20 cellular contexts compared by ENCODE assay signal in the genomic region with DNA sequence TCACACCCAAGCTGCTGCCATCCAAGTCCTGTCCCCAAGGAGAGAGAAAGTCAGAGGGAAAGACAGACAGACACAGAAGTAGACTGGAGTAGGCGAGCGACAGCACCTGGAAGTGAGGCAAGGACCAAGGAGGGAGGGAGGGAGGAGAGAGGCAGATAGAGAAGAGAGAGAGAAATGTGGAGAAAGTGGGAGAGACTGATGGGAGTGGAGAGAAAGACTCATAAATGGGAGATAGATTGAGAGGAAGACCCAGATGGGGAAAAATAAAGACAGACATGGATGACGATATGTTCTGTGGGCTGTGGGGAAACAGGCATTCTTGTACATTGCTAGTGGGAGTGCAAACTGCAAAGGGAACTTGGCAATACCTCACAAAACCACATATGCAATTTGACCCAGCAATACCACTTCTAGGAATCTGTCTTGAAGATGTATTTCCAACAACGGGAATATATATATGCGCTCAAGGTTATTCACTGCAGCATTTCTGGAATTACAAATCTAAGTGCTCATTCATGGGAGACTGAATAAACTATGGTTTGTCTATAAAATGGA. TPM values are rescaled to one million over a fixed set of nuclear protein-coding genes. Genes with fewer than 3 reads are reported as not detected.
DNase-seq lines count a peak whose midpoint lies in the region; ATAC-seq, FAIRE-seq and TF ChIP-seq lines count a peak whose summit lies in the region.
"Had no signal": no experiment of that assay in that cellular context is flagged by ENCODE, and none has a peak within 500 bp of the region (broad histone marks: within the 10 kb centered on the region; RNA-seq: fewer than 3 reads in every experiment).

No MANE protein-coding gene starts in this region.

- H4K5ac ChIP-seq in mesendoderm (ENCODE audit: low read length): no peak overlapping the region

- WGBS in GM12878 (ENCODE audit: insufficient coverage, insufficient replicate concordance, low lambda C conversion rate, missing lambda C conversion rate): 98% methylated on average over 5 of the region's 5 CpGs
- WGBS in mesendoderm (ENCODE audit: extremely low coverage, insufficient coverage, low lambda C conversion rate): no CpG with 5 or more reads among the region's 5 CpGs

- H3K27ac Mint-ChIP-seq in activated T-helper 17 cell treated with anti-CD3 and anti-CD28 coated beads, Interleukin-2, amount 50 U/mL, for 72 hours: no peak overlapping the region
- H3K27ac Mint-ChIP-seq: GM23338 had no signal

- peaks cover 13% of the 10 kb centered on the region for H3K36me3 Mint-ChIP-seq in activated T-helper 17 cell treated with anti-CD3 and anti-CD28 coated beads, Interleukin-2, amount 50 U/mL, for 72 hours (ENCODE audit: low read depth)

- no peak for ATAC-seq in GM12878
- no peak for ATAC-seq in activated T-helper 17 cell treated with anti-CD3 and anti-CD28 coated beads, Interleukin-2, amount 50 U/mL, for 72 hours (replicated peaks)
- no peak for ATAC-seq in HG02870 (IDR thresholded peaks at IDR 0.05; ENCODE audit: unreplicated experiment)
- no peak for ATAC-seq in HG02642 (IDR thresholded peaks at IDR 0.05; ENCODE audit: poor library complexity, unreplicated experiment)
- ATAC-seq: GM23338, mucosa of descending colon had no signal

- SMC1A ChIA-PET in GM12878 (lab: Charles Lee; ENCODE audit: uncharacterized antibody, unreplicated experiment): no interaction called here

- H3K18ac ChIP-seq in mesendoderm (ENCODE audit: low read length): no peak overlapping the region

- H2BK5ac ChIP-seq in mesendoderm (ENCODE audit: low read length): no peak overlapping the region

- TF ChIP-seq POLR2A in GM12878 (IDR thresholded peaks at IDR 0.05; ENCODE audit: low read depth, low read length): no peak

- H3K27me3 ChIP-seq in AG04450 (ENCODE audit: control insufficient read depth, insufficient read depth, low read length): no peaks in the 10 kb centered on the region
- no peaks in the 10 kb centered on the region for H3K27me3 ChIP-seq in GM12878 (replicated peaks in 1 of 2; ENCODE audit: control insufficient read depth in 2 of 2, insufficient read depth in 2 of 2, low read length in 1 of 2)
- H3K27me3 ChIP-seq in mesendoderm (ENCODE audit: insufficient read depth, low read length, poor library complexity): no peaks in the 10 kb centered on the region
- H3K27me3 ChIP-seq: Peyer's patch, sigmoid colon had no signal

- TSS peak; percentile 56 for BruUV-seq in GM12878 (replicated peaks; lab: Mats Ljungman, UMichigan)

- H3K23ac ChIP-seq in mesendoderm (ENCODE audit: low read length): peak overlapping the region; percentile 20

- in situ Hi-C loops in GM12878 (cut with MboI): no loop called here

- H3K27me3 Mint-ChIP-seq in activated T-helper 17 cell treated with anti-CD3 and anti-CD28 coated beads, Interleukin-2, amount 50 U/mL, for 72 hours: no peaks in the 10 kb centered on the region

- TF ChIP-seq RAD21 in GM12878 (IDR thresholded peaks at IDR 0.05; ENCODE audit: insufficient read depth, low read depth, low read length): no peak

- no peak for FAIRE-seq in GM12878 (lab: Jason Lieb, UNC)
- FAIRE-seq: D721Med, frontal cortex had no signal

- RAD21 ChIA-PET in GM12878 (lab: Charles Lee; ENCODE audit: unreplicated experiment): no interaction called here

- TF ChIP-seq EP300 in GM12878 (IDR thresholded peaks at IDR 0.05; ENCODE audit: borderline replicate concordance in 1 of 2, control insufficient read depth in 1 of 2, low read depth in 2 of 2, low read length in 2 of 2): no peak

- no peak overlapping the region for H2AK5ac ChIP-seq in mesendoderm (ENCODE audit: low read length)

- POLR2A ChIA-PET in AG04450 (lab: Yijun Ruan, JAX): no interaction called here
- POLR2A ChIA-PET in HEK293 (lab: Yijun Ruan, JAX): interaction anchor here (0.7 kb wide), 1 partner anchor 804 kb away, joined by 4 read pairs; no protein-coding TSS in a partner anchor
- POLR2A ChIA-PET in GM12878 (lab: Charles Lee): no interaction called here

- peaks cover 5% of the 10 kb centered on the region for H3K79me1 ChIP-seq in mesendoderm (ENCODE audit: low read length)

- no peak for TF ChIP-seq CTCF in AG04450 (IDR thresholded peaks at IDR 0.05; ENCODE audit: low read depth, low read length)
- no peak for TF ChIP-seq CTCF in HEK293 (tag by site-specific recombination; IDR thresholded peaks at IDR 0.05)
- TF ChIP-seq CTCF in GM12878 (IDR thresholded peaks at IDR 0.05 in 2 of 3, conservative IDR thresholded peaks at IDR 0.05 in 1 of 3; ENCODE audit: control insufficient read depth in 2 of 3, extremely low read depth in 1 of 3, insufficient read depth in 1 of 3, low read depth in 3 of 3, low read length in 3 of 3): no peak

- H4K8ac ChIP-seq in mesendoderm (ENCODE audit: low read depth, low read length): no peak overlapping the region

- H3K4me1 ChIP-seq in HEK293 (ENCODE audit: control insufficient read depth, insufficient read depth, low read length) (peaks cover 11% of the 10 kb centered on the region), GM12878 (ENCODE audit: control insufficient read depth, insufficient read depth, low read length) (no peaks in the 10 kb centered on the region), mesendoderm (ENCODE audit: control insufficient read depth, low read depth, low read length) (peaks cover 13% of the 10 kb centered on the region)
- H3K4me1 ChIP-seq: sigmoid colon had no signal

- no peak overlapping the region for H2AFZ ChIP-seq in GM12878 (ENCODE audit: control insufficient read depth, low read depth, low read length)
- H2AFZ ChIP-seq: GM23338 had no signal

- intact Hi-C loops in GM12878 (cut with micrococcal nuclease; ENCODE audit: unreplicated experiment): no loop called here

- H3K4ac ChIP-seq in mesendoderm (ENCODE audit: low read depth, low read length): no peak overlapping the region

- peak overlapping the region; percentile 39 for H3K56ac ChIP-seq in mesendoderm (ENCODE audit: low read length)

- DNase-seq in AG04450 (ENCODE audit: low read depth, low spot score) (peak; percentile 57), GM12878 (ENCODE audit: low read depth, low spot score) (no peak), mesendoderm (no peak), NCI-H1105 (lab: John Stamatoyannopoulos, UW) (no peak)
- DNase-seq: activated CD4-positive, alpha-beta T cell treated with anti-CD3 and anti-CD28 coated beads for 4 hours; activated CD8-positive, alpha-beta memory T cell treated with anti-CD3 and anti-CD28 coated beads, Interleukin-2, amount 50 U/mL, for 48 hours; central memory CD4-positive, alpha-beta T cell; mucosa of descending colon; NCI-H1417 treated with DMSO at 0.1 percent for 48 hours; Peyer's patch; sigmoid colon; SK-N-SH had no signal

- peaks cover 19% of the 10 kb centered on the region for H3K4me1 Mint-ChIP-seq in activated T-helper 17 cell treated with anti-CD3 and anti-CD28 coated beads, Interleukin-2, amount 50 U/mL, for 72 hours

- H3K9me3 ChIP-seq in AG04450 (ENCODE audit: control insufficient read depth, insufficient read depth, low read length): no peaks in the 10 kb centered on the region
- no peaks in the 10 kb centered on the region for H3K9me3 ChIP-seq in HEK293 (ENCODE audit: control insufficient read depth, insufficient read depth, low read depth, low read length)
- no peaks in the 10 kb centered on the region for H3K9me3 ChIP-seq in GM12878 (replicated peaks; ENCODE audit: control insufficient read depth, insufficient read depth, low read length)
- H3K9me3 ChIP-seq: mucosa of descending colon, Peyer's patch, sigmoid colon, SK-N-SH had no signal

- H3K9ac ChIP-seq in GM12878 (ENCODE audit: control insufficient read depth, insufficient read depth, low read length) (no peak overlapping the region), mesendoderm (ENCODE audit: low read length) (no peak overlapping the region)
- H3K9ac ChIP-seq: SK-N-SH had no signal

- CTCF ChIA-PET in AG04450 (lab: Charles Lee) (interaction anchor here (1.2 to 7.4 kb wide), 2 partner anchors 16 to 26 kb away, joined by 3 to 62 read pairs; no protein-coding TSS in a partner anchor), HEK293 (lab: Yijun Ruan, JAX) (interaction anchor here (0.7 to 11.9 kb wide), 5 partner anchors 7 to 909 kb away, joined by 3 to 220 read pairs (median 120); a partner anchor contains a TSS), GM12878 (lab: Yijun Ruan, JAX) (interaction anchor here (1.9 to 8.8 kb wide), 2 partner anchors 14 to 27 kb away, joined by 7 to 100 read pairs; no protein-coding TSS in a partner anchor)

- no peak overlapping the region for H2BK15ac ChIP-seq in mesendoderm (replicated peaks; ENCODE audit: low read depth)

- no peak overlapping the region for H2BK120ac ChIP-seq in mesendoderm (ENCODE audit: low read depth, low read length)

- H3K79me2 ChIP-seq in GM12878 (ENCODE audit: control insufficient read depth, insufficient read depth, low read length) (no peaks in the 10 kb centered on the region; the same call in none of the 2 replicates), mesendoderm (ENCODE audit: control insufficient read depth, insufficient read depth, low read length) (no peaks in the 10 kb centered on the region)

- peaks cover 0 to under 1% of the 10 kb centered on the region in 2 experiments; a peak in 1 of 3 replicates for H3K36me3 ChIP-seq in HEK293 (ENCODE audit: control insufficient read depth in 2 of 2, insufficient read depth in 1 of 2, low read length in 2 of 2)
- H3K36me3 ChIP-seq in GM12878 (ENCODE audit: control insufficient read depth in 2 of 2, insufficient read depth in 2 of 2, low read length in 1 of 2): no peaks in the 10 kb centered on the region; a peak in 2 of 4 replicates
- H3K36me3 ChIP-seq in mesendoderm (ENCODE audit: control insufficient read depth, insufficient read depth, low read length): no peaks in the 10 kb centered on the region
- H3K36me3 ChIP-seq: Peyer's patch, sigmoid colon had no signal

- H3K27ac ChIP-seq in AG04450 (ENCODE audit: low read depth, low read length) (no peak overlapping the region), HEK293 (ENCODE audit: extremely low read depth, low read depth, low read length) (no peak overlapping the region), GM12878 (ENCODE audit: control insufficient read depth, insufficient read depth) (no peak overlapping the region), mesendoderm (ENCODE audit: low read depth, low read length) (no peak overlapping the region)
- H3K27ac ChIP-seq: Peyer's patch, sigmoid colon had no signal

- no peaks in the 10 kb centered on the region for H4K20me1 ChIP-seq in GM12878 (ENCODE audit: control insufficient read depth, insufficient read depth)

- no peaks in the 10 kb centered on the region for H3K9me3 Mint-ChIP-seq in activated T-helper 17 cell treated with anti-CD3 and anti-CD28 coated beads, Interleukin-2, amount 50 U/mL, for 72 hours
- H3K9me3 Mint-ChIP-seq: GM23338 had no signal

- H3K4me3 ChIP-seq in AG04450 (ENCODE audit: low read depth, low read length) (no peak overlapping the region), HEK293 (ENCODE audit: low read depth, low read length) (no peak overlapping the region), GM12878 (no peak overlapping the region), mesendoderm (ENCODE audit: low read length) (no peak overlapping the region)
- H3K4me3 ChIP-seq: GM23338, mucosa of descending colon, Peyer's patch, sigmoid colon had no signal

- H3K4me2 ChIP-seq in GM12878 (ENCODE audit: control insufficient read depth, insufficient read depth) (no peak overlapping the region), mesendoderm (ENCODE audit: low read length) (no peak overlapping the region)
- H3K4me2 ChIP-seq: GM23338, SK-N-SH had no signal

- H3K4me3 Mint-ChIP-seq in activated T-helper 17 cell treated with anti-CD3 and anti-CD28 coated beads, Interleukin-2, amount 50 U/mL, for 72 hours: no peak overlapping the region
- H3K4me3 Mint-ChIP-seq: GM23338 had no signal

RNA-seq across cellular contexts. Expression of a gene that starts 12.0 kb away (rescaled TPM):
- 43.3 and 44.7 TPM in 2 replicates for polyA plus RNA-seq in AG04450 (2011; rRNA removed)
- 47.5 and 58.2 TPM in 2 replicates for polyA minus RNA-seq in AG04450 (2011; rRNA and poly(A)+ RNA removed)
- 48.2 and 60.1 TPM in 2 replicates for total RNA-seq in GM12878 (2013; cell fraction: nucleolus; rRNA removed)
- 16.4 and 21.5 TPM in 2 replicates for total RNA-seq in GM12878 (2014; rRNA removed)
- 14.3 and 15.8 TPM in 2 replicates for total RNA-seq in GM12878 (2014; rRNA removed; fragmentation: Illumina TruSeq; extraction: Trizol)
- total RNA-seq in GM12878 (2021): 46.3 and 48.2 TPM in 2 replicates
- polyA plus RNA-seq in GM12878 (2011; ENCODE audit: low read depth): 19.2 TPM
- polyA plus RNA-seq in GM12878 (2011; rRNA removed): 34.0 and 57.7 TPM in 2 replicates
- polyA plus RNA-seq in GM12878 (2011; cell fraction: cytosol; rRNA removed): 65.6 and 91.8 TPM in 2 replicates
- 250 and 312 TPM in 2 replicates for polyA plus RNA-seq in GM12878 (2011; cell fraction: nucleus; rRNA removed)
- polyA plus RNA-seq in GM12878 (2012): 37.5 and 41.9 TPM in 2 replicates
- 17.7 and 24.8 TPM in 2 replicates for polyA plus RNA-seq in GM12878 (2014; fragmentation: Illumina TruSeq; extraction: Trizol)
- 1 to 10 TPM in 1 of 2 experiments, under 1 TPM in 1; 0.08 to 1.4 TPM for polyA plus RNA-seq in GM12878 (2014; fragmentation: Nextera tagmentation; extraction: Ambion mirVana)
- 41.0 and 62.7 TPM in 2 replicates for polyA plus RNA-seq in GM12878 (2014; rRNA removed)
- polyA plus RNA-seq in GM12878 (2016; fragmentation: Nextera tagmentation; extraction: Ambion mirVana): 10 to 100 TPM; 30.2 to 38.8 TPM
- 72.9 and 96.0 TPM in 2 replicates for polyA minus RNA-seq in GM12878 (2011; rRNA and poly(A)+ RNA removed)
- polyA minus RNA-seq in GM12878 (2011; cell fraction: cytosol; rRNA and poly(A)+ RNA removed): 24.6 and 26.1 TPM in 2 replicates
- polyA minus RNA-seq in GM12878 (2011; cell fraction: nucleus; rRNA and poly(A)+ RNA removed): 58.8 and 76.0 TPM in 2 replicates
- 48.2 TPM for polyA plus RNA-seq in mesendoderm (2013, experiment 1 of 2)
- polyA plus RNA-seq in mesendoderm (2013, experiment 2 of 2): 45.8 TPM
- total RNA-seq in activated T-helper 17 cell treated with anti-CD3 and anti-CD28 coated beads, Interleukin-2, amount 50 U/mL, for 72 hours: 10 to 100 TPM; 59.8 to 76.0 TPM

RNA-seq across cellular contexts. Expression of a gene that starts 16.2 kb away (rescaled TPM):
- polyA plus RNA-seq in AG04450 (2011; rRNA removed) (0.09 and 0.12 TPM in 2 replicates), GM12878 (2011; rRNA removed) (0.39 and 0.40 TPM in 2 replicates), GM12878 (2014; fragmentation: Illumina TruSeq; extraction: Trizol) (0.25 TPM in 1 of 2 replicates, not detected in the other), GM12878 (2014; fragmentation: Nextera tagmentation; extraction: Ambion mirVana) (not detected), GM12878 (2014; rRNA removed) (0.76 and 1.0 TPM in 2 replicates), GM12878 (2016; fragmentation: Nextera tagmentation; extraction: Ambion mirVana) (under 1 TPM in 1 of 2 experiments, not detected in 1; 0.18 TPM)
- polyA minus RNA-seq in AG04450 (2011; rRNA and poly(A)+ RNA removed): 0.28 and 0.39 TPM in 2 replicates
- total RNA-seq in GM12878 (2013; cell fraction: nucleolus; rRNA removed): 1.4 and 2.3 TPM in 2 replicates
- total RNA-seq in GM12878 (2014; rRNA removed) (0.17 and 0.33 TPM in 2 replicates), GM12878 (2014; rRNA removed; fragmentation: Illumina TruSeq; extraction: Trizol) (0.32 and 0.36 TPM in 2 replicates), GM12878 (2021) (0.69 and 0.95 TPM in 2 replicates)
- 0.18 TPM for polyA plus RNA-seq in GM12878 (2011; ENCODE audit: low read depth)
- 0.25 and 0.33 TPM in 2 replicates for polyA plus RNA-seq in GM12878 (2011; cell fraction: cytosol; rRNA removed)
- polyA plus RNA-seq in GM12878 (2011; cell fraction: nucleus; rRNA removed): 6.5 and 7.0 TPM in 2 replicates
- 0.45 and 0.47 TPM in 2 replicates for polyA plus RNA-seq in GM12878 (2012)
- 0.51 and 1.8 TPM in 2 replicates for polyA minus RNA-seq in GM12878 (2011; rRNA and poly(A)+ RNA removed)
- polyA minus RNA-seq in GM12878 (2011; cell fraction: cytosol; rRNA and poly(A)+ RNA removed): not detected in 2 replicates
- 2.1 and 3.7 TPM in 2 replicates for polyA minus RNA-seq in GM12878 (2011; cell fraction: nucleus; rRNA and poly(A)+ RNA removed)
- 0.10 TPM for polyA plus RNA-seq in mesendoderm (2013, experiment 1 of 2)
- 0.08 TPM for polyA plus RNA-seq in mesendoderm (2013, experiment 2 of 2)
- total RNA-seq in activated T-helper 17 cell treated with anti-CD3 and anti-CD28 coated beads, Interleukin-2, amount 50 U/mL, for 72 hours: 1 to 10 TPM; 2.0 to 2.5 TPM

RNA-seq across cellular contexts. Expression of a gene that starts 19.3 kb away (rescaled TPM):
- polyA plus RNA-seq in AG04450 (2011; rRNA removed) (not detected in 2 replicates), GM12878 (2011; rRNA removed) (not detected in 2 replicates), GM12878 (2014; fragmentation: Illumina TruSeq; extraction: Trizol) (not detected in 2 replicates), GM12878 (2014; fragmentation: Nextera tagmentation; extraction: Ambion mirVana) (not detected), GM12878 (2014; rRNA removed) (0.24 TPM in 1 of 2 replicates, not detected in the other), GM12878 (2016; fragmentation: Nextera tagmentation; extraction: Ambion mirVana) (not detected)
- not detected in 2 replicates for polyA minus RNA-seq in AG04450 (2011; rRNA and poly(A)+ RNA removed)
- total RNA-seq in GM12878 (2013; cell fraction: nucleolus; rRNA removed): not detected in 2 replicates
- total RNA-seq in GM12878 (2014; rRNA removed) (not detected in 2 replicates), GM12878 (2014; rRNA removed; fragmentation: Illumina TruSeq; extraction: Trizol) (not detected in 2 replicates), GM12878 (2021) (not detected in 2 replicates)
- not detected for polyA plus RNA-seq in GM12878 (2011; ENCODE audit: low read depth)
- not detected in 2 replicates for polyA plus RNA-seq in GM12878 (2011; cell fraction: cytosol; rRNA removed)
- 0.12 TPM in 1 of 2 replicates, not detected in the other for polyA plus RNA-seq in GM12878 (2011; cell fraction: nucleus; rRNA removed)
- not detected in 2 replicates for polyA plus RNA-seq in GM12878 (2012)
- polyA minus RNA-seq in GM12878 (2011; rRNA and poly(A)+ RNA removed): not detected in 2 replicates
- not detected in 2 replicates for polyA minus RNA-seq in GM12878 (2011; cell fraction: cytosol; rRNA and poly(A)+ RNA removed)
- not detected in 2 replicates for polyA minus RNA-seq in GM12878 (2011; cell fraction: nucleus; rRNA and poly(A)+ RNA removed)
- polyA plus RNA-seq in mesendoderm (2013, experiment 1 of 2): 0.81 TPM
- polyA plus RNA-seq in mesendoderm (2013, experiment 2 of 2): 0.63 TPM
- total RNA-seq in activated T-helper 17 cell treated with anti-CD3 and anti-CD28 coated beads, Interleukin-2, amount 50 U/mL, for 72 hours: not detected
- total RNA-seq: osteoblast had no signal

RNA-seq across cellular contexts. Expression of a gene that starts 22.2 kb away (rescaled TPM):
- polyA plus RNA-seq in AG04450 (2011; rRNA removed) (not detected in 2 replicates), GM12878 (2011; rRNA removed) (0.08 and 0.10 TPM in 2 replicates), GM12878 (2014; fragmentation: Illumina TruSeq; extraction: Trizol) (not detected in 2 replicates), GM12878 (2014; fragmentation: Nextera tagmentation; extraction: Ambion mirVana) (not detected), GM12878 (2014; rRNA removed) (not detected in 2 replicates), GM12878 (2016; fragmentation: Nextera tagmentation; extraction: Ambion mirVana) (not detected)
- not detected in 2 replicates for polyA minus RNA-seq in AG04450 (2011; rRNA and poly(A)+ RNA removed)
- total RNA-seq in GM12878 (2013; cell fraction: nucleolus; rRNA removed): not detected in 2 replicates
- total RNA-seq in GM12878 (2014; rRNA removed) (not detected in 2 replicates), GM12878 (2014; rRNA removed; fragmentation: Illumina TruSeq; extraction: Trizol) (not detected in 2 replicates), GM12878 (2021) (not detected in 2 replicates)
- polyA plus RNA-seq in GM12878 (2011; ENCODE audit: low read depth): not detected
- 0.15 and 0.24 TPM in 2 replicates for polyA plus RNA-seq in GM12878 (2011; cell fraction: cytosol; rRNA removed)
- polyA plus RNA-seq in GM12878 (2011; cell fraction: nucleus; rRNA removed): 0.10 TPM in 1 of 2 replicates, not detected in the other
- polyA plus RNA-seq in GM12878 (2012): not detected in 2 replicates
- not detected in 2 replicates for polyA minus RNA-seq in GM12878 (2011; rRNA and poly(A)+ RNA removed)
- not detected in 2 replicates for polyA minus RNA-seq in GM12878 (2011; cell fraction: cytosol; rRNA and poly(A)+ RNA removed)
- polyA minus RNA-seq in GM12878 (2011; cell fraction: nucleus; rRNA and poly(A)+ RNA removed): not detected in 2 replicates
- 1.7 TPM for polyA plus RNA-seq in mesendoderm (2013, experiment 1 of 2)
- polyA plus RNA-seq in mesendoderm (2013, experiment 2 of 2): 1.8 TPM
- not detected for total RNA-seq in activated T-helper 17 cell treated with anti-CD3 and anti-CD28 coated beads, Interleukin-2, amount 50 U/mL, for 72 hours
- total RNA-seq: osteoblast had no signal

RNA-seq across cellular contexts. Expression of a gene that starts 38.9 kb away (rescaled TPM):
- polyA plus RNA-seq in AG04450 (2011; rRNA removed) (9.6 and 13.9 TPM in 2 replicates), GM12878 (2011; rRNA removed) (2.8 and 6.6 TPM in 2 replicates), GM12878 (2014; fragmentation: Illumina TruSeq; extraction: Trizol) (2.6 and 5.1 TPM in 2 replicates), GM12878 (2014; fragmentation: Nextera tagmentation; extraction: Ambion mirVana) (1 to 10 TPM in 1 of 2 experiments, under 1 TPM in 1; 0.21 to 1.2 TPM), GM12878 (2014; rRNA removed) (5.6 and 8.4 TPM in 2 replicates), GM12878 (2016; fragmentation: Nextera tagmentation; extraction: Ambion mirVana) (1 to 10 TPM; 4.9 to 5.9 TPM)
- polyA minus RNA-seq in AG04450 (2011; rRNA and poly(A)+ RNA removed): 10.4 and 15.8 TPM in 2 replicates
- total RNA-seq in GM12878 (2013; cell fraction: nucleolus; rRNA removed): 8.9 and 11.4 TPM in 2 replicates
- total RNA-seq in GM12878 (2014; rRNA removed) (6.4 and 7.4 TPM in 2 replicates), GM12878 (2014; rRNA removed; fragmentation: Illumina TruSeq; extraction: Trizol) (2.7 and 4.3 TPM in 2 replicates), GM12878 (2021) (10.0 and 10.5 TPM in 2 replicates)
- 5.0 TPM for polyA plus RNA-seq in GM12878 (2011; ENCODE audit: low read depth)
- 7.8 and 10.7 TPM in 2 replicates for polyA plus RNA-seq in GM12878 (2011; cell fraction: cytosol; rRNA removed)
- polyA plus RNA-seq in GM12878 (2011; cell fraction: nucleus; rRNA removed): 37.7 and 38.6 TPM in 2 replicates
- 7.1 and 9.7 TPM in 2 replicates for polyA plus RNA-seq in GM12878 (2012)
- 5.3 and 11.6 TPM in 2 replicates for polyA minus RNA-seq in GM12878 (2011; rRNA and poly(A)+ RNA removed)
- 2.1 and 4.2 TPM in 2 replicates for polyA minus RNA-seq in GM12878 (2011; cell fraction: cytosol; rRNA and poly(A)+ RNA removed)
- polyA minus RNA-seq in GM12878 (2011; cell fraction: nucleus; rRNA and poly(A)+ RNA removed): 2.8 and 7.3 TPM in 2 replicates
- 8.3 TPM for polyA plus RNA-seq in mesendoderm (2013, experiment 1 of 2)
- 7.7 TPM for polyA plus RNA-seq in mesendoderm (2013, experiment 2 of 2)
- 10 to 100 TPM in 1 of 2 donors, 1 to 10 TPM in 1; 5.9 to 14.8 TPM for total RNA-seq in activated T-helper 17 cell treated with anti-CD3 and anti-CD28 coated beads, Interleukin-2, amount 50 U/mL, for 72 hours
